ENCODE assay signal across 19 cellular contexts in genomic region chr22:33897621-33897910, GRCh38. TPM values are rescaled to one million over a fixed set of nuclear protein-coding genes. Genes with fewer than 3 reads are reported as not detected.
DNase-seq lines count a peak whose midpoint lies in the region; ATAC-seq and TF ChIP-seq lines count a peak whose summit lies in the region.
"Had no signal": no experiment of that assay in that cellular context is flagged by ENCODE, and none has a peak within 500 bp of the region (broad histone marks: within the 10 kb centered on the region; RNA-seq: fewer than 3 reads in every experiment).

No MANE protein-coding gene starts in this region.

- peaks cover 5% of the 10 kb centered on the region for H3K9me3 ChIP-seq in left ventricle myocardium inferior (replicated peaks)
- H3K9me3 ChIP-seq: esophagus squamous epithelium, SJCRH30 had no signal

- no peak for DNase-seq in left ventricle myocardium inferior
- no peak for DNase-seq in left cardiac atrium
- peak; percentile 13 for DNase-seq in NCI-H1436 treated with DMSO at 0.1 percent for 48 hours (lab: John Stamatoyannopoulos, UW)
- no peak for DNase-seq in foreskin melanocyte
- no peak for DNase-seq in activated naive CD4-positive, alpha-beta T cell treated with anti-CD3 and anti-CD28 coated beads, Interleukin-2, amount 50 U/mL, for 16 hours
- no peak for DNase-seq in NCI-H510A (lab: John Stamatoyannopoulos, UW)
- DNase-seq: activated CD4-positive, alpha-beta T cell treated with anti-CD3 and anti-CD28 coated beads, Interleukin-2, amount 10 ng/mL, durations not matched to agents 24 days and 14 days; esophagus squamous epithelium; GDM1; Karpas-422; left colon; NCI-H2171; SJCRH30; T-helper 9 cell had no signal

- H3K4me1 ChIP-seq in left ventricle myocardium inferior = peaks cover 89% of the 10 kb centered on the region
- H3K4me1 ChIP-seq: parathyroid adenoma, SJCRH30 had no signal

- peaks cover 0 to 13% (median 8%) of the 10 kb centered on the region in 5 experiments for H3K9me3 Mint-ChIP-seq in brain
- H3K9me3 Mint-ChIP-seq in stimulated activated memory B cell treated with anti-CD40 and anti-IgM and Interleukin-4, amounts not matched to agents 10 μg/mL and 1 μg/mL and 100 μg/mL, for 72 hours = peaks cover 3% of the 10 kb centered on the region

- H3K27ac ChIP-seq in left ventricle myocardium inferior (replicated peaks) = peak overlapping the region; percentile 75
- H3K27ac ChIP-seq: parathyroid adenoma, SJCRH30 had no signal

- H3K27me3 Mint-ChIP-seq in brain = peaks cover 3% of the 10 kb centered on the region
- H3K27me3 Mint-ChIP-seq in stimulated activated memory B cell treated with anti-CD40 and anti-IgM and Interleukin-4, amounts not matched to agents 10 μg/mL and 1 μg/mL and 100 μg/mL, for 72 hours = no peaks in the 10 kb centered on the region
- H3K27me3 Mint-ChIP-seq: activated CD4-positive, alpha-beta T cell treated with anti-CD3 and anti-CD28 coated beads, Interleukin-2, amount 10 ng/mL, durations not matched to agents 24 days and 14 days; activated naive CD8-positive, alpha-beta T cell; stimulated activated naive CD8-positive, alpha-beta T cell treated with anti-CD3 and anti-CD28 coated beads, Interleukin-15, Interleukin-2, amounts not matched to agents 100 ng/mL and 50 ng/mL, for 24 hours had no signal

- H3K27ac Mint-ChIP-seq in brain = peak overlapping the region in 3 of 5 experiments; percentile 11 to 69 (median 31)
- H3K27ac Mint-ChIP-seq in stimulated activated memory B cell treated with anti-CD40 and anti-IgM and Interleukin-4, amounts not matched to agents 10 μg/mL and 1 μg/mL and 100 μg/mL, for 72 hours = peak overlapping the region; percentile 85
- H3K27ac Mint-ChIP-seq: activated CD4-positive, alpha-beta T cell treated with anti-CD3 and anti-CD28 coated beads, Interleukin-2, amount 10 ng/mL, durations not matched to agents 24 days and 14 days; activated naive CD8-positive, alpha-beta T cell; stimulated activated naive CD8-positive, alpha-beta T cell treated with anti-CD3 and anti-CD28 coated beads, Interleukin-15, Interleukin-2, amounts not matched to agents 100 ng/mL and 50 ng/mL, for 24 hours had no signal

- no peak for TF ChIP-seq CTCF in left ventricle myocardium inferior (IDR thresholded peaks at IDR 0.05; ENCODE audit: borderline replicate concordance)
- TF ChIP-seq CTCF in brain (conservative IDR thresholded peaks at IDR 0.05) = no peak

- intact Hi-C loops in left ventricle myocardium inferior (cut with micrococcal nuclease) = no loop called here
- intact Hi-C loops in left cardiac atrium (cut with DNase I) = no loop called here

- peak overlapping the region; percentile 4 for H3K4me3 ChIP-seq in left ventricle myocardium inferior
- H3K4me3 ChIP-seq: esophagus squamous epithelium, SJCRH30 had no signal

- ATAC-seq in left cardiac atrium = no peak
- no peak for ATAC-seq in stimulated activated memory B cell treated with anti-CD40 and anti-IgM and Interleukin-4, amounts not matched to agents 10 μg/mL and 1 μg/mL and 100 μg/mL, for 72 hours
- ATAC-seq: left colon had no signal

- peaks cover 55% of the 10 kb centered on the region for H3K4me1 Mint-ChIP-seq in brain
- peaks cover 26% of the 10 kb centered on the region for H3K4me1 Mint-ChIP-seq in stimulated activated memory B cell treated with anti-CD40 and anti-IgM and Interleukin-4, amounts not matched to agents 10 μg/mL and 1 μg/mL and 100 μg/mL, for 72 hours
- H3K4me1 Mint-ChIP-seq: activated CD4-positive, alpha-beta T cell treated with anti-CD3 and anti-CD28 coated beads, Interleukin-2, amount 10 ng/mL, durations not matched to agents 24 days and 14 days had no signal

- H3K36me3 Mint-ChIP-seq in brain = peaks cover 16% of the 10 kb centered on the region
- H3K36me3 Mint-ChIP-seq in stimulated activated memory B cell treated with anti-CD40 and anti-IgM and Interleukin-4, amounts not matched to agents 10 μg/mL and 1 μg/mL and 100 μg/mL, for 72 hours = peaks cover 6% of the 10 kb centered on the region
- H3K36me3 Mint-ChIP-seq: activated naive CD8-positive, alpha-beta T cell had no signal

- H3K36me3 ChIP-seq in left ventricle myocardium inferior = no peaks in the 10 kb centered on the region
- H3K36me3 ChIP-seq: esophagus squamous epithelium, SJCRH30 had no signal

- H3K27me3 ChIP-seq in left ventricle myocardium inferior (ENCODE audit: low read depth) = no peaks in the 10 kb centered on the region
- H3K27me3 ChIP-seq: esophagus squamous epithelium, SJCRH30 had no signal

- no peak overlapping the region for H3K4me3 Mint-ChIP-seq in brain
- H3K4me3 Mint-ChIP-seq in stimulated activated memory B cell treated with anti-CD40 and anti-IgM and Interleukin-4, amounts not matched to agents 10 μg/mL and 1 μg/mL and 100 μg/mL, for 72 hours = no peak overlapping the region
- H3K4me3 Mint-ChIP-seq: activated CD4-positive, alpha-beta T cell treated with anti-CD3 and anti-CD28 coated beads, Interleukin-2, amount 10 ng/mL, durations not matched to agents 24 days and 14 days; activated naive CD8-positive, alpha-beta T cell; stimulated activated naive CD8-positive, alpha-beta T cell treated with anti-CD3 and anti-CD28 coated beads, Interleukin-15, Interleukin-2, amounts not matched to agents 100 ng/mL and 50 ng/mL, for 24 hours had no signal

RNA-seq across cellular contexts. Expression of gene LARGE1, which starts 22.7 kb away (rescaled TPM):
- 117 TPM for total RNA-seq in left ventricle myocardium inferior
- total RNA-seq in left cardiac atrium = 100 to 1,000 TPM in 1 of 2 donors, 10 to 100 TPM in 1; 66.5 to 103 TPM
- polyA plus RNA-seq in brain (ENCODE audit: insufficient read depth, low read depth, low replicate concordance) = 10.1 TPM
